ENCODE assay signal across 8 cellular contexts in genomic region chr4:2937146-2937857, GRCh38. TPM values are rescaled to one million over a fixed set of nuclear protein-coding genes. Genes with fewer than 3 reads are reported as not detected.
DNase-seq lines count a peak whose midpoint lies in the region; ATAC-seq and TF ChIP-seq lines count a peak whose summit lies in the region.

No MANE protein-coding gene starts in this region.

- peak overlapping the region; percentile 83 for H3K4me3 Mint-ChIP-seq in activated B cell treated with CpG ODN at 0.5 μM for 24 hours
- H3K4me3 Mint-ChIP-seq in type B pancreatic cell = peak overlapping the region; percentile 90

- peak overlapping the region; percentile 76 for H3K27ac Mint-ChIP-seq in activated B cell treated with CpG ODN at 0.5 μM for 24 hours
- H3K27ac Mint-ChIP-seq in type B pancreatic cell = peak overlapping the region; percentile 93

- POLR2A ChIA-PET in activated B cell treated with CpG ODN at 0.5 μM for 24 hours (lab: Charles Lee) = interaction anchor here (0.7 to 4.0 kb wide), 5 partner anchors 17 to 404 kb away, joined by 3 to 31 read pairs (median 3); partner anchors contain the start of genes GRK4 and NOP14

- ATAC-seq in activated B cell treated with CpG ODN at 0.5 μM for 24 hours (ENCODE audit: low read depth) = no peak
- no peak for ATAC-seq in HG02870 (IDR thresholded peaks at IDR 0.05; ENCODE audit: unreplicated experiment)

- TF ChIP-seq CTCF in activated B cell treated with CpG ODN at 0.5 μM for 24 hours (IDR thresholded peaks at IDR 0.05) (no peak), type B pancreatic cell (conservative IDR thresholded peaks at IDR 0.05) (no peak)

- H3K9me3 Mint-ChIP-seq in activated B cell treated with CpG ODN at 0.5 μM for 24 hours (no peaks in the 10 kb centered on the region), type B pancreatic cell (no peaks in the 10 kb centered on the region)

- H3K36me3 Mint-ChIP-seq in activated B cell treated with CpG ODN at 0.5 μM for 24 hours (ENCODE audit: low read depth) = peaks cover 59% of the 10 kb centered on the region
- peaks cover 3% of the 10 kb centered on the region for H3K36me3 Mint-ChIP-seq in type B pancreatic cell

- H3K27me3 Mint-ChIP-seq in activated B cell treated with CpG ODN at 0.5 μM for 24 hours (no peaks in the 10 kb centered on the region), type B pancreatic cell (no peaks in the 10 kb centered on the region)

- DNase-seq in activated naive CD4-positive, alpha-beta T cell treated with Interleukin-2 at 50 U/mL for 16 hours = peak; percentile 48
- no peak for DNase-seq in activated naive CD4-positive, alpha-beta T cell (lab: John Stamatoyannopoulos, UW)
- DNase-seq in activated B cell treated with CpG ODN at 0.5 μM for 24 hours (peak; percentile 27), islet precursor cell (peak; percentile 45), type B pancreatic cell (ENCODE audit: extremely low spot score, unreplicated experiment) (no peak), iPS-NIHi11 (ENCODE audit: low spot score) (no peak), globus pallidus (ENCODE audit: low spot score) (no peak)

- intact Hi-C loops in activated B cell treated with CpG ODN at 0.5 μM for 24 hours (cut with micrococcal nuclease) = loop anchor here (10.0 kb wide), 2 partner anchors 523 to 693 kb away; partner anchors contain the start of genes CFAP99, HAUS3, POLN and ZFYVE28

- H3K4me1 Mint-ChIP-seq in activated B cell treated with CpG ODN at 0.5 μM for 24 hours (peaks cover 48% of the 10 kb centered on the region), type B pancreatic cell (ENCODE audit: unreplicated experiment) (peaks cover 22% of the 10 kb centered on the region)

- CTCF ChIA-PET in activated B cell treated with CpG ODN at 0.5 μM for 24 hours (lab: Charles Lee) = interaction anchor here (1.7 kb wide), 1 partner anchor 11 kb away, joined by 6 read pairs; no protein-coding TSS in a partner anchor

RNA-seq across cellular contexts. Expression of gene NOP14, which starts 25.9 kb away (rescaled TPM):
- total RNA-seq in activated B cell treated with CpG ODN at 0.5 μM for 24 hours = 56.3 and 57.3 TPM in 2 replicates
- 32.4 and 33.8 TPM in 2 replicates for total RNA-seq in type B pancreatic cell (ENCODE audit: low replicate concordance)

RNA-seq across cellular contexts. Expression of gene GRK4, which starts 26.1 kb away (rescaled TPM):
- 1.4 and 2.1 TPM in 2 replicates for total RNA-seq in activated B cell treated with CpG ODN at 0.5 μM for 24 hours
- 8.9 and 9.3 TPM in 2 replicates for total RNA-seq in type B pancreatic cell (ENCODE audit: low replicate concordance)

Comparison
In these comparisons a context has a peak if more than half of its experiments do, and no peak if none do; other contexts are left out.
1. DNase-seq: peak in activated naive CD4-positive, alpha-beta T cell treated with Interleukin-2 at 50 U/mL for 16 hours (single experiment), activated B cell treated with CpG ODN at 0.5 μM for 24 hours (single experiment) and islet precursor cell (single experiment); none in activated naive CD4-positive, alpha-beta T cell (0 of 4), type B pancreatic cell (single experiment), iPS-NIHi11 (single experiment) and globus pallidus (single experiment).